Comparison of ENCODE assay signal across 9 cellular contexts in genomic region chrX:41491267-41492004, GRCh38. TPM values are rescaled to one million over a fixed set of nuclear protein-coding genes. Genes with fewer than 3 reads are reported as not detected.
DNase-seq lines count a peak whose midpoint lies in the region; ATAC-seq, FAIRE-seq and TF ChIP-seq lines count a peak whose summit lies in the region.
"Had no signal": no experiment of that assay in that cellular context is flagged by ENCODE, and none has a peak within 500 bp of the region (broad histone marks: within the 10 kb centered on the region; RNA-seq: fewer than 3 reads in every experiment).

No MANE protein-coding gene starts in this region.

- peaks cover 5% of the 10 kb centered on the region for H3K27me3 ChIP-seq in adipocyte (replicated peaks; ENCODE audit: control insufficient read depth, insufficient read depth, low read length)
- H3K27me3 ChIP-seq: transverse colon had no signal

- peaks cover 9% of the 10 kb centered on the region for H3K9me3 ChIP-seq in adipocyte (ENCODE audit: control insufficient read depth, low read length)
- H3K9me3 ChIP-seq: transverse colon had no signal

- peak; percentile 78 for DNase-seq in ACHN
- peak; percentile 70 for DNase-seq in HS-5 (ENCODE audit: low read depth)
- DNase-seq in adipocyte (ENCODE audit: low read depth): peak; percentile 80
- peak; percentile 53 for DNase-seq in iPS-NIHi7 (ENCODE audit: extremely low spot score)
- no peak for DNase-seq in NCI-H446 (lab: John Stamatoyannopoulos, UW)
- no peak for DNase-seq in GM12892 (ENCODE audit: insufficient read length)
- DNase-seq in NCI-H128 (lab: John Stamatoyannopoulos, UW; ENCODE audit: unreplicated experiment): no peak
- DNase-seq in activated T-cell treated with anti-CD3 and anti-CD28 coated beads, Interleukin-2, amount 50 U/mL, for 4 hours: no peak
- DNase-seq: transverse colon had no signal

- H3K4me1 Mint-ChIP-seq in activated T-cell treated with anti-CD3 and anti-CD28 coated beads, Interleukin-2, amount 50 U/mL, for 4 hours (ENCODE audit: low read depth): no peaks in the 10 kb centered on the region

- H3K4me1 ChIP-seq in adipocyte (ENCODE audit: control insufficient read depth, insufficient read depth, low read length): peaks cover 4% of the 10 kb centered on the region
- H3K4me1 ChIP-seq: transverse colon had no signal

- no peaks in the 10 kb centered on the region for H3K27me3 Mint-ChIP-seq in activated T-cell treated with anti-CD3 and anti-CD28 coated beads, Interleukin-2, amount 50 U/mL, for 4 hours (ENCODE audit: low read depth)

- H3K4me3 Mint-ChIP-seq in activated T-cell treated with anti-CD3 and anti-CD28 coated beads, Interleukin-2, amount 50 U/mL, for 4 hours: no peak overlapping the region

- no peak for TF ChIP-seq POLR2A in GM12892 (IDR thresholded peaks at IDR 0.05; ENCODE audit: low read depth, low read length)

- in situ Hi-C loops in ACHN (cut with HindIII; ENCODE audit: low pct_ligation_motif_present, low pct_unique_long_range_greater_than_20kb, low sequenced_read_pairs): no loop called here

- peak overlapping the region; percentile 31 for H3K4me3 ChIP-seq in adipocyte (ENCODE audit: low read length)
- H3K4me3 ChIP-seq: transverse colon had no signal

- no peak for FAIRE-seq in GM12892 (lab: Jason Lieb, UNC)

- H3K36me3 ChIP-seq in adipocyte (ENCODE audit: control insufficient read depth, insufficient read depth, low read length, severe bottlenecking): no peaks in the 10 kb centered on the region
- H3K36me3 ChIP-seq: transverse colon had no signal

- H3K9ac ChIP-seq in adipocyte (ENCODE audit: low read length): no peak overlapping the region

- H3K36me3 Mint-ChIP-seq in activated T-cell treated with anti-CD3 and anti-CD28 coated beads, Interleukin-2, amount 50 U/mL, for 4 hours (ENCODE audit: insufficient read depth): no peaks in the 10 kb centered on the region

- ATAC-seq in activated T-cell treated with anti-CD3 and anti-CD28 coated beads, Interleukin-2, amount 50 U/mL, for 4 hours: no peak

- no peaks in the 10 kb centered on the region for H3K9me3 Mint-ChIP-seq in activated T-cell treated with anti-CD3 and anti-CD28 coated beads, Interleukin-2, amount 50 U/mL, for 4 hours

RNA-seq across cellular contexts. Expression of gene NYX, which starts 44.3 kb away (rescaled TPM):
- not detected for polyA plus RNA-seq in GM12892 (2012; ENCODE audit: missing spikeins)
- not detected for total RNA-seq in activated T-cell treated with anti-CD3 and anti-CD28 coated beads, Interleukin-2, amount 50 U/mL, for 4 hours
- total RNA-seq: transverse colon had no signal

Comparison
In these comparisons a context has a peak if more than half of its experiments do, and no peak if none do; other contexts are left out.
1. DNase-seq: peak in ACHN (single experiment), HS-5 (single experiment), adipocyte (single experiment) and iPS-NIHi7 (single experiment); none in NCI-H446 (0 of 2), GM12892 (single experiment), NCI-H128 (single experiment) and activated T-cell treated with anti-CD3 and anti-CD28 coated beads, Interleukin-2, amount 50 U/mL, for 4 hours (single experiment).